ENCODE assay signal across 22 cellular contexts in genomic region chr13:99893567-99893966, GRCh38.
"Had no signal": no experiment of that assay in that cellular context is flagged by ENCODE, and none has a peak within 500 bp of the region (broad histone marks: within the 10 kb centered on the region; RNA-seq: fewer than 3 reads in every experiment).

No MANE protein-coding gene starts in this region.

- H3K4me1 Mint-ChIP-seq: activated T-helper 17 cell treated with anti-CD3 and anti-CD28 coated beads, Interleukin-2, amount 50 U/mL, for 72 hours had no signal

- H3K27ac ChIP-seq: esophagus squamous epithelium, psoas muscle, skin epidermis, stomach, thoracic aorta, upper lobe of left lung, VCaP had no signal

- ATAC-seq: activated T-helper 17 cell treated with anti-CD3 and anti-CD28 coated beads, Interleukin-2, amount 50 U/mL, for 72 hours; mucosa of descending colon; psoas muscle; right cardiac atrium had no signal

- H3K36me3 Mint-ChIP-seq: activated naive CD8-positive, alpha-beta T cell treated with anti-CD3 and anti-CD28 coated beads, Interleukin-2, amount 10 ng/mL, durations not matched to agents 7 days and 5 days had no signal

- DNase-seq: activated CD4-positive, alpha-beta T cell treated with anti-CD3 and anti-CD28 coated beads for 1 hour; activated CD4-positive, alpha-beta T cell treated with anti-CD3 and anti-CD28 coated beads, Interleukin-2, amount 50 U/mL, for 4 hours; activated naive CD4-positive, alpha-beta T cell; activated naive CD8-positive, alpha-beta T cell treated with anti-CD3 and anti-CD28 coated beads, Interleukin-2, amount 10 ng/mL, durations not matched to agents 7 days and 5 days; amygdala; cerebellar nuclear complex; effector memory CD4-positive, alpha-beta T cell; esophagus squamous epithelium; immature natural killer cell; mesenchymal stem cell; mucosa of descending colon; naive B cell; psoas muscle; right cardiac atrium; stomach; T-helper 2 cell; upper lobe of left lung had no signal

- H3K9me3 ChIP-seq: esophagus squamous epithelium, mucosa of descending colon, psoas muscle, thoracic aorta, upper lobe of left lung had no signal

- H3K4me3 ChIP-seq: esophagus squamous epithelium, mucosa of descending colon, psoas muscle, skin epidermis, stomach, thoracic aorta, upper lobe of left lung had no signal

- H3K36me3 ChIP-seq: esophagus squamous epithelium, stomach, thoracic aorta, upper lobe of left lung had no signal

- H3K27ac Mint-ChIP-seq: activated naive CD8-positive, alpha-beta T cell treated with anti-CD3 and anti-CD28 coated beads, Interleukin-2, amount 10 ng/mL, durations not matched to agents 7 days and 5 days; activated T-helper 17 cell treated with anti-CD3 and anti-CD28 coated beads, Interleukin-2, amount 50 U/mL, for 72 hours; immature natural killer cell; naive B cell had no signal

- H3K9me3 Mint-ChIP-seq: activated naive CD8-positive, alpha-beta T cell treated with anti-CD3 and anti-CD28 coated beads, Interleukin-2, amount 10 ng/mL, durations not matched to agents 7 days and 5 days; activated T-helper 17 cell treated with anti-CD3 and anti-CD28 coated beads, Interleukin-2, amount 50 U/mL, for 72 hours; immature natural killer cell; naive B cell; neural crest cell had no signal
